17 cellular contexts compared by ENCODE assay signal in genomic region chr1:85340427-85340826, GRCh38.
A peak's percentile ranks its signal among the peaks of the same experiment; 100 is the strongest.
DNase-seq lines count a peak whose midpoint lies in the region; ATAC-seq and TF ChIP-seq lines count a peak whose summit lies in the region.
"Had no signal": no experiment of that assay in that cellular context is flagged by ENCODE, and none has a peak within 500 bp of the region (broad histone marks: within the 10 kb centered on the region; RNA-seq: fewer than 3 reads in every experiment).

No MANE protein-coding gene starts in this region.

- TF ChIP-seq CTCF in MCF 10A (IDR thresholded peaks at IDR 0.05; ENCODE audit: unreplicated experiment) (no peak), breast epithelium (IDR thresholded peaks at IDR 0.05) (no peak), nephron progenitor cell (IDR thresholded peaks at IDR 0.05) (no peak), heart right ventricle (IDR thresholded peaks at IDR 0.05) (no peak)

- H3K4me3 Mint-ChIP-seq in MCF 10A (ENCODE audit: unreplicated experiment) = no peak overlapping the region
- no peak overlapping the region for H3K4me3 Mint-ChIP-seq in nephron progenitor cell
- H3K4me3 Mint-ChIP-seq in activated CD8-positive, alpha-beta memory T cell treated with anti-CD3 and anti-CD28 coated beads, Interleukin-2, amount 10 ng/mL, durations not matched to agents 7 days and 5 days = no peak overlapping the region
- H3K4me3 Mint-ChIP-seq: CD4-positive, alpha-beta memory T cell; IgD-negative memory B cell had no signal

- no TSS peak for BruUV-seq in MCF 10A (replicated peaks; lab: Mats Ljungman, UMichigan)

- ATAC-seq in heart right ventricle (no peak), GM21423 (IDR thresholded peaks at IDR 0.05; ENCODE audit: unreplicated experiment) (no peak), esophagus mucosa (no peak)
- ATAC-seq in activated CD8-positive, alpha-beta memory T cell treated with anti-CD3 and anti-CD28 coated beads, Interleukin-2, amount 10 ng/mL, durations not matched to agents 7 days and 5 days = no peak

- no peaks in the 10 kb centered on the region for H3K9me3 Mint-ChIP-seq in MCF 10A (ENCODE audit: unreplicated experiment)
- H3K9me3 Mint-ChIP-seq in nephron progenitor cell = no peaks in the 10 kb centered on the region
- no peaks in the 10 kb centered on the region for H3K9me3 Mint-ChIP-seq in activated CD8-positive, alpha-beta memory T cell treated with anti-CD3 and anti-CD28 coated beads, Interleukin-2, amount 10 ng/mL, durations not matched to agents 7 days and 5 days (ENCODE audit: low read depth)
- H3K9me3 Mint-ChIP-seq: IgD-negative memory B cell had no signal

- H3K9me3 ChIP-seq in breast epithelium (no peaks in the 10 kb centered on the region), heart right ventricle (no peaks in the 10 kb centered on the region)

- no peak for TF ChIP-seq POLR2A in breast epithelium (IDR thresholded peaks at IDR 0.05)

- no peak overlapping the region for H3K4me3 ChIP-seq in breast epithelium
- H3K4me3 ChIP-seq in heart right ventricle = no peak overlapping the region
- H3K4me3 ChIP-seq: PC-9 had no signal

- H3K27me3 ChIP-seq in breast epithelium = no peaks in the 10 kb centered on the region
- H3K27me3 ChIP-seq in heart right ventricle = no peaks in the 10 kb centered on the region

- intact Hi-C loops in MCF 10A (cut with micrococcal nuclease) = loop anchor here (5.0 kb wide), 2 partner anchors 33 to 57 kb away; no protein-coding TSS in a partner anchor
- intact Hi-C loops in breast epithelium (cut with DNase I; ENCODE audit: low total_unique reads) = no loop called here
- intact Hi-C loops in heart right ventricle (cut with DNase I) = loop anchor here in 3 of 10 donors (5.0 to 10.0 kb wide), 2 partner anchors 54 to 57 kb away; no protein-coding TSS in a partner anchor

- DNase-seq in MCF 10A (ENCODE audit: unreplicated experiment) (no peak), breast epithelium (ENCODE audit: low spot score in 2 of 2) (no peak), NCI-H82 treated with DMSO at 0.1 percent for 48 hours (lab: John Stamatoyannopoulos, UW; ENCODE audit: unreplicated experiment) (peak; percentile 58), nephron progenitor cell (no peak), heart right ventricle (no peak)
- DNase-seq in activated CD8-positive, alpha-beta memory T cell treated with anti-CD3 and anti-CD28 coated beads, Interleukin-2, amount 10 ng/mL, durations not matched to agents 7 days and 5 days = no peak
- DNase-seq: CD4-positive, alpha-beta memory T cell; Karpas-422; NCI-H1105 treated with DMSO at 0.1 percent for 48 hours; NCI-H1694; NCI-H2081 treated with DMSO at 0.1 percent for 48 hours; NCI-H510A treated with DMSO at 0.1 percent for 48 hours; NCI-H774; PC-9 had no signal

- 73 to 79% methylated on average over 3 of the region's 3 CpGs for WGBS in heart right ventricle, 2 donors

- no peaks in the 10 kb centered on the region for H3K36me3 ChIP-seq in breast epithelium
- H3K36me3 ChIP-seq in heart right ventricle = peaks cover 0 to under 1% (median 0%) of the 10 kb centered on the region in 9 donors

- H3K36me3 Mint-ChIP-seq in MCF 10A (ENCODE audit: insufficient read depth, unreplicated experiment) (no peaks in the 10 kb centered on the region), nephron progenitor cell (ENCODE audit: low read depth) (no peaks in the 10 kb centered on the region)
- H3K36me3 Mint-ChIP-seq in activated CD8-positive, alpha-beta memory T cell treated with anti-CD3 and anti-CD28 coated beads, Interleukin-2, amount 10 ng/mL, durations not matched to agents 7 days and 5 days = no peaks in the 10 kb centered on the region
- H3K36me3 Mint-ChIP-seq: CD4-positive, alpha-beta memory T cell had no signal

- H3K4me1 Mint-ChIP-seq in MCF 10A (ENCODE audit: insufficient read depth, unreplicated experiment) (peaks cover 20% of the 10 kb centered on the region), nephron progenitor cell (no peaks in the 10 kb centered on the region)
- no peaks in the 10 kb centered on the region for H3K4me1 Mint-ChIP-seq in activated CD8-positive, alpha-beta memory T cell treated with anti-CD3 and anti-CD28 coated beads, Interleukin-2, amount 10 ng/mL, durations not matched to agents 7 days and 5 days
- H3K4me1 Mint-ChIP-seq: CD4-positive, alpha-beta memory T cell had no signal

- H3K27ac ChIP-seq in breast epithelium (no peak overlapping the region), heart right ventricle (peak overlapping the region in 5 of 10 donors; percentile 8 to 62 (median 58))
- H3K27ac ChIP-seq: PC-9 had no signal

- H3K27me3 Mint-ChIP-seq in MCF 10A (ENCODE audit: insufficient read depth, unreplicated experiment) = no peaks in the 10 kb centered on the region
- no peaks in the 10 kb centered on the region for H3K27me3 Mint-ChIP-seq in nephron progenitor cell (ENCODE audit: low read depth, poor library complexity)
- peaks cover 52% of the 10 kb centered on the region for H3K27me3 Mint-ChIP-seq in activated CD8-positive, alpha-beta memory T cell treated with anti-CD3 and anti-CD28 coated beads, Interleukin-2, amount 10 ng/mL, durations not matched to agents 7 days and 5 days
- H3K27me3 Mint-ChIP-seq: IgD-negative memory B cell had no signal

- POLR2A ChIA-PET in MCF 10A (lab: Yijun Ruan, JAX) = interaction anchor here (0.7 kb wide), 1 partner anchor 59 kb away, joined by 4 read pairs; no protein-coding TSS in a partner anchor

- H3K27ac Mint-ChIP-seq in MCF 10A (ENCODE audit: low read depth, unreplicated experiment) (peak overlapping the region; percentile 13), nephron progenitor cell (peak overlapping the region; percentile 13)
- no peak overlapping the region for H3K27ac Mint-ChIP-seq in activated CD8-positive, alpha-beta memory T cell treated with anti-CD3 and anti-CD28 coated beads, Interleukin-2, amount 10 ng/mL, durations not matched to agents 7 days and 5 days
- H3K27ac Mint-ChIP-seq: CD4-positive, alpha-beta memory T cell; IgD-negative memory B cell had no signal

- CTCF ChIA-PET in MCF 10A (lab: Yijun Ruan, JAX) = interaction anchor here (0.7 to 1.5 kb wide), 4 partner anchors 12 to 241 kb away, joined by 3 to 4 read pairs (median 3); no protein-coding TSS in a partner anchor
- CTCF ChIA-PET in activated CD8-positive, alpha-beta memory T cell treated with anti-CD3 and anti-CD28 coated beads, Interleukin-2, amount 10 ng/mL, durations not matched to agents 7 days and 5 days (lab: Charles Lee) = no interaction called here

- H3K4me1 ChIP-seq in breast epithelium (no peaks in the 10 kb centered on the region), heart right ventricle (peaks cover 0 to 44% (median 25%) of the 10 kb centered on the region in 9 donors)
